ENCODE assay signal across 15 cellular contexts in genomic region chr5:125323613-125324012, GRCh38.
DNase-seq lines count a peak whose midpoint lies in the region; ATAC-seq, FAIRE-seq and TF ChIP-seq lines count a peak whose summit lies in the region.
"Had no signal": no experiment of that assay in that cellular context is flagged by ENCODE, and none has a peak within 500 bp of the region (broad histone marks: within the 10 kb centered on the region; RNA-seq: fewer than 3 reads in every experiment).

No MANE protein-coding gene starts in this region.

- intact Hi-C loops in HCT116 (cut with micrococcal nuclease): no loop called here
- intact Hi-C loops in activated naive CD4-positive, alpha-beta T cell treated with anti-CD3 and anti-CD28 coated beads for 36 hours (cut with micrococcal nuclease): no loop called here

- no peaks in the 10 kb centered on the region for H3K27me3 Mint-ChIP-seq in activated naive CD4-positive, alpha-beta T cell treated with anti-CD3 and anti-CD28 coated beads for 36 hours (ENCODE audit: low read depth)
- H3K27me3 Mint-ChIP-seq: B cell; CD4-positive, alpha-beta T cell had no signal

- TF ChIP-seq RAD21 in HCT116 (IDR thresholded peaks at IDR 0.05; ENCODE audit: low read depth): no peak

- H3K27me3 ChIP-seq in HCT116 (ENCODE audit: insufficient read depth, low read length) (no peaks in the 10 kb centered on the region), suprapubic skin (no peaks in the 10 kb centered on the region)
- H3K27me3 ChIP-seq: SJCRH30 had no signal

- no peak for TF ChIP-seq POLR2A in HCT116 (IDR thresholded peaks at IDR 0.05; ENCODE audit: borderline replicate concordance, extremely low read depth, insufficient read depth, insufficient read length)
- TF ChIP-seq POLR2A in suprapubic skin (IDR thresholded peaks at IDR 0.05): no peak

- peaks cover 1% of the 10 kb centered on the region for H3K9me3 Mint-ChIP-seq in activated naive CD4-positive, alpha-beta T cell treated with anti-CD3 and anti-CD28 coated beads for 36 hours
- H3K9me3 Mint-ChIP-seq: CD4-positive, alpha-beta T cell had no signal

- H3K4me1 Mint-ChIP-seq in activated naive CD4-positive, alpha-beta T cell treated with anti-CD3 and anti-CD28 coated beads for 36 hours (ENCODE audit: low read depth): no peaks in the 10 kb centered on the region
- H3K4me1 Mint-ChIP-seq: B cell had no signal

- H2AFZ ChIP-seq in HCT116 (ENCODE audit: low read depth, low read length, poor library complexity, severe bottlenecking): peak overlapping the region; percentile 93

- ATAC-seq in HCT116: no peak

- H3K9me2 ChIP-seq in HCT116 (ENCODE audit: insufficient read depth): no peaks in the 10 kb centered on the region; the same call in 1 of the 2 replicates

- CTCF ChIA-PET in HCT116 (lab: Charles Lee): no interaction called here
- CTCF ChIA-PET in activated naive CD4-positive, alpha-beta T cell treated with anti-CD3 and anti-CD28 coated beads for 36 hours (lab: Charles Lee): interaction anchor here (0.7 kb wide), 1 partner anchor 27 kb away, joined by 3 read pairs; no protein-coding TSS in a partner anchor

- POLR2A ChIA-PET in HCT116 (lab: Charles Lee): no interaction called here

- no peak overlapping the region for H3K4me3 Mint-ChIP-seq in activated naive CD4-positive, alpha-beta T cell treated with anti-CD3 and anti-CD28 coated beads for 36 hours
- H3K4me3 Mint-ChIP-seq: B cell; CD4-positive, alpha-beta T cell had no signal

- 41% methylated on average over 2 of the region's 2 CpGs for WGBS in suprapubic skin

- no peak overlapping the region for H3K27ac Mint-ChIP-seq in activated naive CD4-positive, alpha-beta T cell treated with anti-CD3 and anti-CD28 coated beads for 36 hours
- H3K27ac Mint-ChIP-seq: B cell; CD4-positive, alpha-beta T cell had no signal

- no peak overlapping the region for H3K4me3 ChIP-seq in HCT116 (replicated peaks in 1 of 2; ENCODE audit: low read depth in 1 of 2, low read length in 2 of 2)
- no peak overlapping the region for H3K4me3 ChIP-seq in suprapubic skin
- H3K4me3 ChIP-seq: SJCRH30 had no signal

- TF ChIP-seq CTCF in HCT116 (IDR thresholded peaks at IDR 0.05 in 2 of 3, conservative IDR thresholded peaks at IDR 0.05 in 1 of 3; ENCODE audit: borderline replicate concordance in 1 of 3, insufficient read depth in 1 of 3, low read depth in 2 of 3, low read length in 2 of 3) (no peak), suprapubic skin (IDR thresholded peaks at IDR 0.05) (no peak)

- BruUV-seq in HCT116 (replicated peaks; lab: Mats Ljungman, UMichigan): no TSS peak

- H3K4me2 ChIP-seq in HCT116 (ENCODE audit: low read length): no peak overlapping the region

- peak; percentile 69 for FAIRE-seq in islet of Langerhans (lab: Jason Lieb, UNC)

- H3K4me1 ChIP-seq in HCT116 (ENCODE audit: control insufficient read depth in 1 of 2, insufficient read depth in 2 of 2, low read length in 2 of 2) (peaks cover 6 to 7% of the 10 kb centered on the region in 2 experiments), suprapubic skin (peaks cover 4% of the 10 kb centered on the region)

- RAD21 ChIA-PET in HCT116 (lab: Charles Lee; ENCODE audit: low non-redundant PET in 1 of 2, low total read pairs in 2 of 2, uncharacterized antibody in 2 of 2, unreplicated experiment in 2 of 2): no interaction called here

- no peaks in the 10 kb centered on the region for H4K20me1 ChIP-seq in HCT116 (ENCODE audit: insufficient read depth)

- DNase-seq in EH (ENCODE audit: low read depth): peak; percentile 44
- no peak for DNase-seq in HCT116 (ENCODE audit: low read depth, low spot score)
- DNase-seq in RPMI7951 (ENCODE audit: low read depth): peak; percentile 21
- DNase-seq in activated naive CD4-positive, alpha-beta T cell treated with anti-CD3 and anti-CD28 coated beads for 36 hours: no peak
- no peak for DNase-seq in NCI-H2107 (lab: John Stamatoyannopoulos, UW)
- DNase-seq in suprapubic skin (ENCODE audit: low spot score in 2 of 2): no peak
- DNase-seq: Calu3; CD4-positive, alpha-beta T cell; MV-4-11; NCI-H1436; NCI-H510A; SJCRH30 had no signal

- no peak overlapping the region for H3K27ac ChIP-seq in HCT116 (ENCODE audit: low read depth, low read length)
- H3K27ac ChIP-seq in suprapubic skin: no peak overlapping the region
- H3K27ac ChIP-seq: RWPE1, SJCRH30 had no signal

- no peak overlapping the region for H3K9ac ChIP-seq in HCT116 (ENCODE audit: low read length)

- H3K36me3 ChIP-seq in HCT116 (ENCODE audit: control insufficient read depth in 1 of 2, insufficient read depth in 2 of 2, low read length in 2 of 2) (no peaks in the 10 kb centered on the region), suprapubic skin (no peaks in the 10 kb centered on the region)
- H3K36me3 ChIP-seq: SJCRH30 had no signal

- H3K79me2 ChIP-seq in HCT116 (ENCODE audit: insufficient read depth, low read length): no peaks in the 10 kb centered on the region

- H3K36me3 Mint-ChIP-seq in activated naive CD4-positive, alpha-beta T cell treated with anti-CD3 and anti-CD28 coated beads for 36 hours (ENCODE audit: low read depth): no peaks in the 10 kb centered on the region

- H3K9me3 ChIP-seq in HCT116 (ENCODE audit: control insufficient read depth in 1 of 2, insufficient read depth in 1 of 2, low read depth in 1 of 2, low read length in 2 of 2): no peaks in the 10 kb centered on the region
- no peaks in the 10 kb centered on the region for H3K9me3 ChIP-seq in suprapubic skin
- H3K9me3 ChIP-seq: SJCRH30 had no signal

- TF ChIP-seq EP300 in suprapubic skin (IDR thresholded peaks at IDR 0.05): no peak

TF ChIP-seq in HCT116, 20 proteins besides CTCF, POLR2A, EP300 and RAD21:
- TF ChIP-seq SIN3A (IDR thresholded peaks at IDR 0.05; ENCODE audit: low read depth): no peak
- TF ChIP-seq REST (IDR thresholded peaks at IDR 0.05; ENCODE audit: low read depth): no peak
- TF ChIP-seq ZNF274 (IDR thresholded peaks at IDR 0.05; ENCODE audit: low read depth, low read length): no peak
- TF ChIP-seq CEBPB (IDR thresholded peaks at IDR 0.05; ENCODE audit: low read depth): no peak
- no peak for TF ChIP-seq YY1 (IDR thresholded peaks at IDR 0.05; ENCODE audit: extremely low read depth, insufficient replicate concordance, low read depth, low read length)
- TF ChIP-seq SP1 (IDR thresholded peaks at IDR 0.05; ENCODE audit: low read depth): no peak
- no peak for TF ChIP-seq MAX (IDR thresholded peaks at IDR 0.05)
- no peak for TF ChIP-seq CBX3 (IDR thresholded peaks at IDR 0.05; ENCODE audit: low read depth)
- no peak for TF ChIP-seq SRF (IDR thresholded peaks at IDR 0.05; ENCODE audit: low read depth)
- TF ChIP-seq EZH2 (IDR thresholded peaks at IDR 0.05): no peak
- TF ChIP-seq EZH2phosphoT487 (IDR thresholded peaks at IDR 0.05; ENCODE audit: borderline replicate concordance): no peak
- TF ChIP-seq FOSL1 (IDR thresholded peaks at IDR 0.05; ENCODE audit: low read depth): no peak

Comparison
In these comparisons a context has a peak if more than half of its experiments do, and no peak if none do; other contexts are left out.
1. DNase-seq: peak in EH (single experiment) and RPMI7951 (single experiment); none in HCT116 (single experiment), activated naive CD4-positive, alpha-beta T cell treated with anti-CD3 and anti-CD28 coated beads for 36 hours (single experiment), NCI-H2107 (single experiment) and suprapubic skin (0 of 2).